In genomic region chr6:90285611-90286381, GRCh38 we compare ENCODE assay signal across 1 cellular context.
TF ChIP-seq lines count a peak whose summit lies in the region.

No MANE protein-coding gene starts in this region.

TF ChIP-seq in K562, 482 proteins besides CTCF, POLR2A, EP300 and RAD21 (continued from another document and continues in another):
- peak in 1 of 2 experiments; percentile 95; a peak in 2 of 4 replicates for TF ChIP-seq ZNF318 (IDR thresholded peaks at IDR 0.05; ENCODE audit: borderline replicate concordance in 1 of 2, low read depth in 1 of 2)
- TF ChIP-seq CREB1 (IDR thresholded peaks at IDR 0.05) = 0 out of 2 replicates have a peak, but pooled peaks have one; percentile 36
- TF ChIP-seq CREB1 (CRISPR knock-in tag; IDR thresholded peaks at IDR 0.05) = no peak
- no peak for TF ChIP-seq RFX7 (CRISPR knock-in tag; IDR thresholded peaks at IDR 0.05)
- TF ChIP-seq MBD2 (IDR thresholded peaks at IDR 0.05; ENCODE audit: borderline replicate concordance, low read depth) = peak; percentile 17; the same call in 1 of the 2 replicates
- no peak for TF ChIP-seq TCF15 (CRISPR knock-in tag; IDR thresholded peaks at IDR 0.05)
- no peak for TF ChIP-seq STAG1 (CRISPR knock-in tag; IDR thresholded peaks at IDR 0.05; ENCODE audit: borderline replicate concordance)
- no peak for TF ChIP-seq TBP (optimal IDR thresholded peaks at IDR 0.05; ENCODE audit: low read depth, low read length)
- TF ChIP-seq HLTF (IDR thresholded peaks at IDR 0.05) = no peak
- TF ChIP-seq TEAD2 (tag; IDR thresholded peaks at IDR 0.05) = no peak
- TF ChIP-seq THRA (IDR thresholded peaks at IDR 0.05) = no peak
- TF ChIP-seq ZBTB26 (CRISPR knock-in tag; IDR thresholded peaks at IDR 0.05) = no peak
- no peak for TF ChIP-seq CCNT2 (IDR thresholded peaks at IDR 0.05; ENCODE audit: borderline replicate concordance, extremely low read depth, insufficient read length, low read depth, low read length)
- TF ChIP-seq JUN (IDR thresholded peaks at IDR 0.05; ENCODE audit: borderline replicate concordance, low read depth, low read length) = 0 out of 2 replicates have a peak, but pooled peaks have one; percentile 45
- peak; percentile 54; the same call in 1 of the 2 replicates for TF ChIP-seq JUN (CRISPR knock-in tag; IDR thresholded peaks at IDR 0.05; ENCODE audit: borderline replicate concordance)
- TF ChIP-seq ZBTB49 (CRISPR knock-in tag; IDR thresholded peaks at IDR 0.05; ENCODE audit: borderline replicate concordance) = no peak
- no peak for TF ChIP-seq MBD1 (CRISPR knock-in tag; IDR thresholded peaks at IDR 0.05)
- no peak for TF ChIP-seq SNRNP70 (optimal IDR thresholded peaks at IDR 0.05; ENCODE audit: low read depth, low read length)
- no peak for TF ChIP-seq TAF15 (IDR thresholded peaks at IDR 0.05; ENCODE audit: low read depth, low read length)
- no peak for TF ChIP-seq MCM5 (IDR thresholded peaks at IDR 0.05; ENCODE audit: low read depth)
- TF ChIP-seq JUNB (CRISPR knock-in tag; conservative IDR thresholded peaks at IDR 0.05) = no peak; the same call in 1 of the 2 replicates
- no peak; a peak in 1 of 4 replicates for TF ChIP-seq TEAD1 (CRISPR knock-in tag; IDR thresholded peaks at IDR 0.05)
- no peak for TF ChIP-seq LCOR (CRISPR knock-in tag; IDR thresholded peaks at IDR 0.05)
- TF ChIP-seq HDAC6 (IDR thresholded peaks at IDR 0.05; ENCODE audit: low read depth, low read length) = no peak
- TF ChIP-seq U2AF1 (optimal IDR thresholded peaks at IDR 0.05; ENCODE audit: low read depth, low read length) = no peak
- TF ChIP-seq PURB (CRISPR knock-in tag; IDR thresholded peaks at IDR 0.05; ENCODE audit: low read depth) = no peak
- TF ChIP-seq PRMT5 (CRISPR knock-in tag; IDR thresholded peaks at IDR 0.05) = no peak
- no peak for TF ChIP-seq PHF20 (IDR thresholded peaks at IDR 0.05; ENCODE audit: partially characterized antibody)
- no peak for TF ChIP-seq ZNF584 (CRISPR knock-in tag; IDR thresholded peaks at IDR 0.05; ENCODE audit: low read depth)
- no peak for TF ChIP-seq ZNF174 (CRISPR knock-in tag; IDR thresholded peaks at IDR 0.05)
- no peak for TF ChIP-seq EHMT2 (IDR thresholded peaks at IDR 0.05)
- TF ChIP-seq TRIM28 (IDR thresholded peaks at IDR 0.05) = no peak
- TF ChIP-seq CREBBP (IDR thresholded peaks at IDR 0.05; ENCODE audit: low read depth, low read length) = no peak
- TF ChIP-seq AFF4 (CRISPR knock-in tag; IDR thresholded peaks at IDR 0.05) = no peak; the same call in 1 of the 2 replicates
- TF ChIP-seq ZNF589 (CRISPR knock-in tag; IDR thresholded peaks at IDR 0.05; ENCODE audit: low read depth) = peak; percentile 55; the same call in 1 of the 2 replicates
- TF ChIP-seq E2F3 (CRISPR knock-in tag; IDR thresholded peaks at IDR 0.05) = no peak
- TF ChIP-seq ZC3H8 (IDR thresholded peaks at IDR 0.05) = no peak
- no peak for TF ChIP-seq CEBPG (CRISPR knock-in tag; IDR thresholded peaks at IDR 0.05)
- no peak for TF ChIP-seq CEBPG (tag; conservative IDR thresholded peaks at IDR 0.05 in 1 of 2, IDR thresholded peaks at IDR 0.05 in 1 of 2)
- TF ChIP-seq BHLHE40 (IDR thresholded peaks at IDR 0.05; ENCODE audit: low read length) = peak; percentile 43; the same call in 1 of the 2 replicates
- no peak for TF ChIP-seq ZNF146 (CRISPR knock-in tag; IDR thresholded peaks at IDR 0.05; ENCODE audit: unreplicated experiment)
- no peak for TF ChIP-seq HMGN3 (IDR thresholded peaks at IDR 0.05; ENCODE audit: borderline replicate concordance, extremely low read depth, insufficient read length, low read depth, low read length)
- TF ChIP-seq CREB5 (CRISPR knock-in tag; IDR thresholded peaks at IDR 0.05) = no peak
- no peak for TF ChIP-seq HSF4 (CRISPR knock-in tag; IDR thresholded peaks at IDR 0.05; ENCODE audit: borderline replicate concordance)
- no peak for TF ChIP-seq EP400 (IDR thresholded peaks at IDR 0.05)
- no peak for TF ChIP-seq ZNF134 (CRISPR knock-in tag; conservative IDR thresholded peaks at IDR 0.05)
- TF ChIP-seq MTA2 (IDR thresholded peaks at IDR 0.05; ENCODE audit: low read depth) = no peak
